ENCODE assay signal across 12 cellular contexts in the genomic region with DNA sequence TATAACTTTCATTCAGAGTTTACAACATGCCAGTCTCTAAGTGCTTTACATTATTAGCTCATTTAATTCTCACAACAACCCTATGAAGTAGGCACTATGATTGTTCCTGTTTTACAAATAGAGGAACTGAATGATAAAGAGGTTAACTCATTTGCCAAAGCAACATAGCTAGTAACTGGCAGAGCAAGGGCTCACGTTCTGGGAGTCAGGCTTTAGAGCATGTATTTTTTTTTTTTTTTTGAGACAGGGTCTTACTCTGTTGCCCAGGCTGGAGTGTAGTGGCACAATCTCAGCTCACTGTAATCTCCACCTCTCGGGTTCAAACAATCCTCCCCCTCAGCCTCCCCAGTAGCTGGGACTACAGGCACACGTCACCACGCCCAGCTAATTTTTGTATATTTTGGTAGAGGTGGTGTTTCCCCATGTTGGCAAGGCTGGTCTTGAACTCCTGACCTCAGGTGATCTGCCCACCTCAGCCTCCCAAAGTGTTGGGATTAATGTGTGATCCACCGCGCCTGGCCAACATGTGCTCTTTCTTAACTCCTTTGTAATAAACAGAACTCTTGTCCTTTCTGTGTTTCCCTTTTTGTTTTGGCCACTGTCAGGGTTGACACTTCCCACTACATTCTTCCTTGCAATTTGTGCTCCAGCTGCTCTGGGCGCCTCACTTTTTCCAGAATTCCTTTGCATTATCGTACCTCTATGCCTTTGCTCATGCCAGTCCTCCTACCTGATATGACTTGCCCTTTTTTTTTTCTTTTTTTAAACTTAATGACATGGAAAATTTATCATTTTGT. TPM values are rescaled to one million over a fixed set of nuclear protein-coding genes. Genes with fewer than 3 reads are reported as not detected.
DNase-seq lines count a peak whose midpoint lies in the region; ATAC-seq and TF ChIP-seq lines count a peak whose summit lies in the region.
"Had no signal": no experiment of that assay in that cellular context is flagged by ENCODE, and none has a peak within 500 bp of the region (broad histone marks: within the 10 kb centered on the region; RNA-seq: fewer than 3 reads in every experiment).

No MANE protein-coding gene starts in this region.

- peak overlapping the region; percentile 57; the same call in 1 of the 2 replicates for H3K27ac ChIP-seq in BLaER1
- peak overlapping the region; percentile 69 for H3K27ac ChIP-seq in brain microvascular endothelial cell

- no peaks in the 10 kb centered on the region for H4K20me1 ChIP-seq in BLaER1

- DNase-seq in NOMO-1 treated with dmso at 0.1 percent for 144 hours (lab: John Stamatoyannopoulos, UW; ENCODE audit: unreplicated experiment) = peak; percentile 15
- DNase-seq in brain microvascular endothelial cell = no peak
- peak; percentile 40 for DNase-seq in naive B cell
- no peak for DNase-seq in amniotic stem cell (lab: John Stamatoyannopoulos, UW)
- DNase-seq in NCI-H1436 treated with DMSO at 0.1 percent for 48 hours (lab: John Stamatoyannopoulos, UW) = no peak
- DNase-seq in NCI-H1417 treated with DMSO at 0.1 percent for 48 hours (lab: John Stamatoyannopoulos, UW) = no peak
- no peak for DNase-seq in C1 segment of cervical spinal cord (lab: John Stamatoyannopoulos, UW)
- DNase-seq: CD4-positive, CD25-positive, alpha-beta regulatory T cell; midbrain; NCI-H446 treated with DMSO at 0.1 percent for 48 hours; stimulated activated naive B cell treated with anti-CD40 and anti-IgM and Interleukin-4, amounts not matched to agents 10 μg/mL and 1 μg/mL and 100 μg/mL, for 72 hours had no signal

- H3K27me3 Mint-ChIP-seq in naive B cell = peaks cover 0 to 14% (median 6%) of the 10 kb centered on the region in 3 donors

- peak in 1 of 2 donors; percentile 95 for ATAC-seq in naive B cell (ENCODE audit: low read depth in 2 of 2)

- H3K9me3 Mint-ChIP-seq in naive B cell = no peaks in the 10 kb centered on the region

- H3K4me1 Mint-ChIP-seq in naive B cell = peaks cover 9 to 20% (median 18%) of the 10 kb centered on the region in 3 donors

- H3K9me3 ChIP-seq in BLaER1 = no peaks in the 10 kb centered on the region

- peak overlapping the region in 2 of 6 donors; percentile 90 to 91 for H3K27ac Mint-ChIP-seq in naive B cell
- H3K27ac Mint-ChIP-seq: CD4-positive, CD25-positive, alpha-beta regulatory T cell had no signal

- peak overlapping the region in 1 of 8 donors; percentile 41 for H3K4me3 Mint-ChIP-seq in naive B cell
- H3K4me3 Mint-ChIP-seq: CD4-positive, CD25-positive, alpha-beta regulatory T cell; stimulated activated naive B cell treated with anti-CD40 and anti-IgM and Interleukin-4, amounts not matched to agents 10 μg/mL and 1 μg/mL and 100 μg/mL, for 72 hours had no signal

- no peak for TF ChIP-seq CTCF in brain microvascular endothelial cell (IDR thresholded peaks at IDR 0.05; ENCODE audit: low read depth, low read length, missing control alignments)

- no peak overlapping the region for H3K9ac ChIP-seq in BLaER1

- H3K27me3 ChIP-seq in BLaER1 (0 out of 2 replicates have a peak, but pooled peaks cover 4% of the 10 kb centered on the region), brain microvascular endothelial cell (replicated peaks) (no peaks in the 10 kb centered on the region)

- in situ Hi-C loops in brain microvascular endothelial cell (cut with HindIII; ENCODE audit: low pct_ligation_motif_present, low sequenced_read_pairs) = no loop called here

- no peaks in the 10 kb centered on the region for H3K36me3 ChIP-seq in BLaER1
- no peaks in the 10 kb centered on the region for H3K36me3 ChIP-seq in brain microvascular endothelial cell (replicated peaks)

- H3K4me1 ChIP-seq in BLaER1 = peaks cover 27% of the 10 kb centered on the region

- peaks cover 0 to 6% of the 10 kb centered on the region in 2 donors for H3K36me3 Mint-ChIP-seq in naive B cell
- H3K36me3 Mint-ChIP-seq: CD4-positive, CD25-positive, alpha-beta regulatory T cell; stimulated activated naive B cell treated with anti-CD40 and anti-IgM and Interleukin-4, amounts not matched to agents 10 μg/mL and 1 μg/mL and 100 μg/mL, for 72 hours had no signal

- peak overlapping the region; percentile 70 for H3K4me2 ChIP-seq in BLaER1

- H3K4me3 ChIP-seq in BLaER1 (no peak overlapping the region), brain microvascular endothelial cell (ENCODE audit: low read depth, low read length) (no peak overlapping the region)

RNA-seq across cellular contexts. Expression of gene SMAD3, which starts 39.0 kb away (rescaled TPM):
- polyA plus RNA-seq in naive B cell (ENCODE audit: low read depth in 6 of 6) = 10 to 100 TPM; 34.7 to 68.7 (median 38.0) TPM

Comparison
In these comparisons a context has a peak if more than half of its experiments do, and no peak if none do; other contexts are left out.
1. DNase-seq: peak in NOMO-1 treated with dmso at 0.1 percent for 144 hours (single experiment) and naive B cell (single experiment); none in brain microvascular endothelial cell (single experiment), amniotic stem cell (single experiment), NCI-H1436 treated with DMSO at 0.1 percent for 48 hours (single experiment), NCI-H1417 treated with DMSO at 0.1 percent for 48 hours (single experiment) and C1 segment of cervical spinal cord (0 of 14).